Comparison of ENCODE assay signal across 13 cellular contexts in genomic region chr12:77553976-77554619, GRCh38.
DNase-seq lines count a peak whose midpoint lies in the region; ATAC-seq, FAIRE-seq and TF ChIP-seq lines count a peak whose summit lies in the region.
"Had no signal": no experiment of that assay in that cellular context is flagged by ENCODE, and none has a peak within 500 bp of the region (broad histone marks: within the 10 kb centered on the region; RNA-seq: fewer than 3 reads in every experiment).

No MANE protein-coding gene starts in this region.

- no peak for FAIRE-seq in H1 (lab: Jason Lieb, UNC)
- no peak for FAIRE-seq in small intestine (lab: Jason Lieb, UNC)
- FAIRE-seq: D721Med had no signal

- H3K23ac ChIP-seq in H1 (ENCODE audit: insufficient read length), result no peak overlapping the region

- H3K79me1 ChIP-seq in H1 (ENCODE audit: low read depth, low read length), result no peaks in the 10 kb centered on the region

- H2AFZ ChIP-seq in H1 (ENCODE audit: low read length), result 0 out of 2 replicates have a peak overlapping the region, but pooled peaks have one; percentile 52
- H2AFZ ChIP-seq: hepatocyte had no signal

- H3K14ac ChIP-seq in H1 (ENCODE audit: insufficient read length), result no peak overlapping the region

- H3K27me3 ChIP-seq in H1 (replicated peaks in 1 of 4; ENCODE audit: control insufficient read depth in 3 of 4, extremely low read depth in 1 of 4, insufficient read depth in 3 of 4, low read length in 3 of 4), result no peaks in the 10 kb centered on the region
- no peaks in the 10 kb centered on the region for H3K27me3 ChIP-seq in small intestine (ENCODE audit: control insufficient read depth in 2 of 2, insufficient read depth in 2 of 2, low read length in 2 of 2)
- H3K27me3 ChIP-seq: hepatocyte, suprapubic skin had no signal

- no peak overlapping the region for H4K5ac ChIP-seq in H1 (ENCODE audit: insufficient read length, low read depth, low read length)

- H2AK5ac ChIP-seq in H1 (ENCODE audit: low read depth, low read length), result no peak overlapping the region

- TF ChIP-seq EP300 in H1 (IDR thresholded peaks at IDR 0.05; ENCODE audit: borderline replicate concordance in 1 of 2, low read depth in 2 of 2, low read length in 2 of 2), result no peak

- no peak for TF ChIP-seq RAD21 in H1 (IDR thresholded peaks at IDR 0.05 in 1 of 2, conservative IDR thresholded peaks at IDR 0.05 in 1 of 2; ENCODE audit: low read depth in 2 of 2, low read length in 2 of 2)

- no peaks in the 10 kb centered on the region for H4K20me1 ChIP-seq in H1 (replicated peaks in 1 of 2; ENCODE audit: control insufficient read depth in 1 of 2, insufficient read depth in 2 of 2, low read length in 2 of 2)

- H3K4me2 ChIP-seq in H1 (ENCODE audit: insufficient read depth in 1 of 2, low read depth in 2 of 2, low read length in 2 of 2), result no peak overlapping the region
- H3K4me2 ChIP-seq: hepatocyte had no signal

- ATAC-seq in GM18909 (IDR thresholded peaks at IDR 0.05; ENCODE audit: poor library complexity, unreplicated experiment) (peak; percentile 100), GM21529 (IDR thresholded peaks at IDR 0.05; ENCODE audit: unreplicated experiment) (peak; percentile 99), HG03066 (IDR thresholded peaks at IDR 0.05; ENCODE audit: low read depth, unreplicated experiment) (peak; percentile 100)

- no peak for DNase-seq in H1 (ENCODE audit: low read depth in 1 of 2, low spot score in 2 of 2)
- DNase-seq in small intestine, result no peak
- no peak for DNase-seq in activated CD4-positive, alpha-beta T cell treated with anti-CD3 and anti-CD28 coated beads for 4 hours
- no peak for DNase-seq in activated gamma-delta T cell treated with Interleukin-2 at 50 U/mL for 16 hours
- DNase-seq: activated CD8-positive, alpha-beta memory T cell treated with anti-CD3 and anti-CD28 coated beads, Interleukin-2, amount 50 U/mL, for 48 hours; endodermal cell; stimulated activated CD4-positive, alpha-beta T cell treated with anti-CD3 and anti-CD28 coated beads, Interleukin-4, amount 100 ng/mL, for 1 hour had no signal

- H3K9ac ChIP-seq in H1 (replicated peaks in 1 of 4; ENCODE audit: extremely low read depth in 1 of 4, low read depth in 3 of 4, low read length in 3 of 4), result no peak overlapping the region

- no peak overlapping the region for H2BK20ac ChIP-seq in H1 (ENCODE audit: low read length)

- H3K36me3 ChIP-seq in H1 (ENCODE audit: control insufficient read depth in 2 of 4, insufficient read depth in 4 of 4, low read length in 3 of 4), result no peaks in the 10 kb centered on the region
- no peaks in the 10 kb centered on the region for H3K36me3 ChIP-seq in small intestine (ENCODE audit: control insufficient read depth in 2 of 2, insufficient read depth in 2 of 2, low read length in 2 of 2)
- H3K36me3 ChIP-seq: suprapubic skin had no signal

- no peak overlapping the region for H3K56ac ChIP-seq in H1 (replicated peaks; ENCODE audit: insufficient read length, low read depth, low read length)

- no peaks in the 10 kb centered on the region for H3K23me2 ChIP-seq in H1 (ENCODE audit: low read depth, low read length)

- no peak overlapping the region for H3K18ac ChIP-seq in H1 (ENCODE audit: extremely low read depth, low read length)

- no peak overlapping the region for H3K4me3 ChIP-seq in H1 (ENCODE audit: extremely low read depth in 1 of 4, insufficient read depth in 2 of 4, low read depth in 3 of 4, low read length in 4 of 4)
- H3K4me3 ChIP-seq in small intestine (ENCODE audit: low read depth in 1 of 2, low read length in 2 of 2), result no peak overlapping the region
- H3K4me3 ChIP-seq: hepatocyte, suprapubic skin had no signal

- H4K91ac ChIP-seq in H1 (replicated peaks; ENCODE audit: insufficient read length, low read length), result no peak overlapping the region

- H2BK5ac ChIP-seq in H1 (ENCODE audit: low read depth, low read length), result no peak overlapping the region

- H3K9me3 ChIP-seq in H1 (ENCODE audit: insufficient read depth in 2 of 2, low read depth in 1 of 2, low read length in 1 of 2) (no peaks in the 10 kb centered on the region), small intestine (ENCODE audit: control insufficient read depth, low read depth) (no peaks in the 10 kb centered on the region)
- H3K9me3 ChIP-seq: suprapubic skin had no signal

- H3K79me2 ChIP-seq in H1 (ENCODE audit: control insufficient read depth in 1 of 2, insufficient read depth in 2 of 2, low read length in 2 of 2), result no peaks in the 10 kb centered on the region
- H3K79me2 ChIP-seq: hepatocyte had no signal

- H2BK120ac ChIP-seq in H1 (replicated peaks; ENCODE audit: low read depth, low read length), result no peak overlapping the region

- TF ChIP-seq POLR2A in H1 (IDR thresholded peaks at IDR 0.05; ENCODE audit: control extremely low read depth in 1 of 2, low read depth in 2 of 2, low read length in 2 of 2), result no peak

- POLR2A ChIA-PET in H1 (lab: Charles Lee; ENCODE audit: partially characterized antibody), result no interaction called here

- H3K27ac ChIP-seq in H1 (ENCODE audit: low read depth, low read length) (no peak overlapping the region), small intestine (ENCODE audit: low read depth in 1 of 2, low read length in 1 of 2) (no peak overlapping the region)
- H3K27ac ChIP-seq: hepatocyte, suprapubic skin had no signal

- H2BK15ac ChIP-seq in H1 (ENCODE audit: low read length), result no peak overlapping the region

- no peak overlapping the region for H4K8ac ChIP-seq in H1 (ENCODE audit: extremely low read depth, insufficient read depth, low read length)

- TF ChIP-seq CTCF in H1 (IDR thresholded peaks at IDR 0.05; ENCODE audit: control extremely low read depth in 1 of 3, insufficient read depth in 1 of 3, low read depth in 1 of 3, low read length in 3 of 3), result no peak

- no peak overlapping the region for H3K4ac ChIP-seq in H1 (replicated peaks; ENCODE audit: insufficient read length, low read depth, low read length)

- no peak overlapping the region for H2BK12ac ChIP-seq in H1 (ENCODE audit: low read depth, low read length)

- 88% methylated on average over 1 of the region's 1 CpG; no CpG with 5 or more reads in 1 of the 2 experiments for WGBS in H1 (ENCODE audit: extremely low coverage in 1 of 2, insufficient coverage in 1 of 2, insufficient read length in 1 of 2, insufficient replicate concordance in 2 of 2, low coverage in 1 of 2, low lambda C conversion rate in 2 of 2, missing lambda C conversion rate in 1 of 2), 2 experiments
- 62 to 90% (median 88%) methylated on average over 1 of the region's 1 CpG for whole genome bisulfite sequencing in small intestine, 3 donors

- H3K4me1 ChIP-seq in H1 (replicated peaks in 1 of 4; ENCODE audit: control insufficient read depth in 3 of 4, insufficient read depth in 4 of 4, low read length in 3 of 4), result no peaks in the 10 kb centered on the region
- no peaks in the 10 kb centered on the region for H3K4me1 ChIP-seq in small intestine (ENCODE audit: control insufficient read depth in 2 of 2, insufficient read depth in 1 of 2, low read depth in 1 of 2, low read length in 1 of 2)
- H3K4me1 ChIP-seq: suprapubic skin had no signal

- CTCF ChIA-PET in H1 (lab: Charles Lee; ENCODE audit: partially characterized antibody), result no interaction called here

TF ChIP-seq in H1, 55 proteins besides CTCF, POLR2A, EP300 and RAD21:
- TF ChIP-seq POU5F1 (IDR thresholded peaks at IDR 0.05; ENCODE audit: low read depth, low read length), result no peak
- TF ChIP-seq MAX (IDR thresholded peaks at IDR 0.05), result no peak
- no peak for TF ChIP-seq CHD1 (IDR thresholded peaks at IDR 0.05; ENCODE audit: low read depth, low read length)
- no peak for TF ChIP-seq BRCA1 (IDR thresholded peaks at IDR 0.05; ENCODE audit: low read depth, low read length)
- no peak for TF ChIP-seq HDAC6 (IDR thresholded peaks at IDR 0.05; ENCODE audit: low read depth, low read length)
